ENCODE assay signal across 1 cellular context in the genomic region with DNA sequence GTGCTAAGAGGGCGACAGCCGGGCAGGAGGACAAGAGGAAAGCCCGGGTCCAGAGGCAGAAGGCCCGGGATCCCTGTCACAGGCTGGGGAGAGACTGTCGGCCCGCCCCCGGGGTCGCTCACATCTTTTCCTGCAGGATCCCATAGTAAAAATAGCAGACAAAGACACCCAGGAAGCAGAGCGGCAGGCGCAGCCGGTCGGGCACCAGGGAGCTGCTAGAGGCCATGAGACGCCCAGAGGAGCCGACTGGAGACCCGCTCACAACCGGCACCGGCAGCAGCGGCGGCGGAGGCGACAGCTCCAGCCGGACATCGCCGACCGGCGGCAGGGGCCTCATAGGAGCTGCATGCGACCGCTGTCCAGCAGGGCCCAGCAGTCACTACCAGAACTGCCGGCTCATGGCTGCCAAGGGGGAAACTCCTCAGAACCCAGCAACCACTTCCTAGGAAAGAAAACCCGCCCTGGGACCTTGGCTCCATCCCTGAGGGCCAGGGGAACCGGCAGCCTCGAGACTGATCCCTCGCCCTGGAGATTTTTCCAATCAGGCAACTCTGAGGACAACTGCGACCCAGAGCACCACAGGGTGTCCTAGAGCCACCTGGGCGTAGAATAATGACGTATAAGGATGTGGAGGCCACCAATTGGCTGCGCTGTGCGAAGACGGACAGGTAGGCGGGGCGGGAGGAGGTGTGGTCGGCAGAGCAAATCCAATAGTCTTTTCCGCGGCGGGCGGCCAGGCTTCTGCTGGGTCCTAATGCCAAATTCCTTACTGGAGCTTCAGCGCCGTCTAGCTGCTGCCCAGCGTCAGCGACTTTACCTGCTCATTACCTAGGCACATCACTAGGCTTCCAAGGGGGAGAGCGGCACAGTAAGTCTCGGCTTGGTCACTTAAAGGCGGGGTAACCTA.
TF ChIP-seq lines count a peak whose summit lies in the region.

A gene with protein sequence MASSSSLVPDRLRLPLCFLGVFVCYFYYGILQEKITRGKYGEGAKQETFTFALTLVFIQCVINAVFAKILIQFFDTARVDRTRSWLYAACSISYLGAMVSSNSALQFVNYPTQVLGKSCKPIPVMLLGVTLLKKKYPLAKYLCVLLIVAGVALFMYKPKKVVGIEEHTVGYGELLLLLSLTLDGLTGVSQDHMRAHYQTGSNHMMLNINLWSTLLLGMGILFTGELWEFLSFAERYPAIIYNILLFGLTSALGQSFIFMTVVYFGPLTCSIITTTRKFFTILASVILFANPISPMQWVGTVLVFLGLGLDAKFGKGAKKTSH (minus strand): TSS at position 357 of the 907 bp plus-strand sequence. CDS start 131 bp downstream, at position 226.

TF ChIP-seq in HEK293, 187 proteins besides CTCF, POLR2A, EP300 and RAD21 (continued from another document):
- TF ChIP-seq ZIC2 (tag by site-specific recombination; IDR thresholded peaks at IDR 0.05) (peak; percentile 91), ZNF398 (tag by site-specific recombination; IDR thresholded peaks at IDR 0.05) (no peak; the same call in 1 of the 2 replicates), ZNF202 (tag by site-specific recombination; IDR thresholded peaks at IDR 0.05; ENCODE audit: borderline replicate concordance) (no peak), BCL11A (tag by site-specific recombination; IDR thresholded peaks at IDR 0.05; ENCODE audit: low read depth) (no peak; the same call in 1 of the 2 replicates), ZNF623 (tag by site-specific recombination; IDR thresholded peaks at IDR 0.05) (no peak; the same call in 1 of the 2 replicates), ZNF366 (tag by site-specific recombination; conservative IDR thresholded peaks at IDR 0.05) (no peak), ZFP41 (tag by site-specific recombination; IDR thresholded peaks at IDR 0.05; ENCODE audit: borderline replicate concordance) (no peak), ZFP69B (tag by site-specific recombination; IDR thresholded peaks at IDR 0.05) (peak; percentile 86), ZBTB17 (tag by site-specific recombination; IDR thresholded peaks at IDR 0.05) (peak; percentile 90), HOXD13 (CRISPR knock-in tag; IDR thresholded peaks at IDR 0.05; ENCODE audit: borderline replicate concordance) (no peak), ZNF157 (tag by site-specific recombination; IDR thresholded peaks at IDR 0.05) (no peak), SP2 (tag by site-specific recombination; IDR thresholded peaks at IDR 0.05) (peak; percentile 97), ZNF248 (tag by site-specific recombination; IDR thresholded peaks at IDR 0.05) (no peak), ZNF350 (tag by site-specific recombination; IDR thresholded peaks at IDR 0.05) (no peak), ZNF16 (tag by site-specific recombination; IDR thresholded peaks at IDR 0.05; ENCODE audit: low read depth) (no peak), SALL2 (tag by site-specific recombination; IDR thresholded peaks at IDR 0.05; ENCODE audit: borderline replicate concordance) (no peak), ZNF701 (tag by site-specific recombination; IDR thresholded peaks at IDR 0.05) (no peak), ZNF677 (tag by site-specific recombination; IDR thresholded peaks at IDR 0.05) (no peak), ZNF133 (tag by site-specific recombination; IDR thresholded peaks at IDR 0.05) (no peak), ZNF394 (tag by site-specific recombination; IDR thresholded peaks at IDR 0.05; ENCODE audit: borderline replicate concordance) (peak; percentile 51; the same call in 1 of the 2 replicates), ZNF707 (tag by site-specific recombination; IDR thresholded peaks at IDR 0.05) (no peak), ZNF324 (tag by site-specific recombination; IDR thresholded peaks at IDR 0.05) (peak; percentile 89; the same call in 1 of the 2 replicates), TCF7L2 (IDR thresholded peaks at IDR 0.05; ENCODE audit: borderline replicate concordance, low read depth, low read length) (no peak), ZNF223 (tag by site-specific recombination; IDR thresholded peaks at IDR 0.05) (no peak), KLF9 (tag by site-specific recombination; IDR thresholded peaks at IDR 0.05; ENCODE audit: low read depth) (peak; percentile 97), AEBP2 (tag by site-specific recombination; IDR thresholded peaks at IDR 0.05; ENCODE audit: borderline replicate concordance) (no peak), ZNF571 (tag by site-specific recombination; IDR thresholded peaks at IDR 0.05) (no peak), ZNF658 (tag by site-specific recombination; IDR thresholded peaks at IDR 0.05) (no peak)
- TF ChIP-seq, protein P1, sequence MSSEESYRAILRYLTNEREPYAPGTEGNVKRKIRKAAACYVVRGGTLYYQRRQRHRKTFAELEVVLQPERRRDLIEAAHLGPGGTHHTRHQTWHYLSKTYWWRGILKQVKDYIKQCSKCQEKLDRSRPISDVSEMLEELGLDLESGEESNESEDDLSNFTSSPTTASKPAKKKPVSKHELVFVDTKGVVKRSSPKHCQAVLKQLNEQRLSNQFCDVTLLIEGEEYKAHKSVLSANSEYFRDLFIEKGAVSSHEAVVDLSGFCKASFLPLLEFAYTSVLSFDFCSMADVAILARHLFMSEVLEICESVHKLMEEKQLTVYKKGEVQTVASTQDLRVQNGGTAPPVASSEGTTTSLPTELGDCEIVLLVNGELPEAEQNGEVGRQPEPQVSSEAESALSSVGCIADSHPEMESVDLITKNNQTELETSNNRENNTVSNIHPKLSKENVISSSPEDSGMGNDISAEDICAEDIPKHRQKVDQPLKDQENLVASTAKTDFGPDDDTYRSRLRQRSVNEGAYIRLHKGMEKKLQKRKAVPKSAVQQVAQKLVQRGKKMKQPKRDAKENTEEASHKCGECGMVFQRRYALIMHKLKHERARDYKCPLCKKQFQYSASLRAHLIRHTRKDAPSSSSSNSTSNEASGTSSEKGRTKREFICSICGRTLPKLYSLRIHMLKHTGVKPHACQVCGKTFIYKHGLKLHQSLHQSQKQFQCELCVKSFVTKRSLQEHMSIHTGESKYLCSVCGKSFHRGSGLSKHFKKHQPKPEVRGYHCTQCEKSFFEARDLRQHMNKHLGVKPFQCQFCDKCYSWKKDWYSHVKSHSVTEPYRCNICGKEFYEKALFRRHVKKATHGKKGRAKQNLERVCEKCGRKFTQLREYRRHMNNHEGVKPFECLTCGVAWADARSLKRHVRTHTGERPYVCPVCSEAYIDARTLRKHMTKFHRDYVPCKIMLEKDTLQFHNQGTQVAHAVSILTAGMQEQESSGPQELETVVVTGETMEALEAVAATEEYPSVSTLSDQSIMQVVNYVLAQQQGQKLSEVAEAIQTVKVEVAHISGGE (tag by site-specific recombination; conservative IDR thresholded peaks at IDR 0.05; ENCODE audit: low read depth), result peak; percentile 29
- TF ChIP-seq, protein P2, sequence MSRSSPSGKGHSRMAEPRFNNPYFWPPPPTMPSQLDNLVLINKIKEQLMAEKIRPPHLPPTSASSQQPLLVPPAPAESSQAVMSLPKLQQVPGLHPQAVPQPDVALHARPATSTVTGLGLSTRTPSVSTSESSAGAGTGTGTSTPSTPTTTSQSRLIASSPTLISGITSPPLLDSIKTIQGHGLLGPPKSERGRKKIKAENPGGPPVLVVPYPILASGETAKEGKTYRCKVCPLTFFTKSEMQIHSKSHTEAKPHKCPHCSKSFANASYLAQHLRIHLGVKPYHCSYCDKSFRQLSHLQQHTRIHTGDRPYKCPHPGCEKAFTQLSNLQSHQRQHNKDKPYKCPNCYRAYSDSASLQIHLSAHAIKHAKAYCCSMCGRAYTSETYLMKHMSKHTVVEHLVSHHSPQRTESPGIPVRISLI (tag by site-specific recombination; IDR thresholded peaks at IDR 0.05), result no peak
- TF ChIP-seq, protein P3, sequence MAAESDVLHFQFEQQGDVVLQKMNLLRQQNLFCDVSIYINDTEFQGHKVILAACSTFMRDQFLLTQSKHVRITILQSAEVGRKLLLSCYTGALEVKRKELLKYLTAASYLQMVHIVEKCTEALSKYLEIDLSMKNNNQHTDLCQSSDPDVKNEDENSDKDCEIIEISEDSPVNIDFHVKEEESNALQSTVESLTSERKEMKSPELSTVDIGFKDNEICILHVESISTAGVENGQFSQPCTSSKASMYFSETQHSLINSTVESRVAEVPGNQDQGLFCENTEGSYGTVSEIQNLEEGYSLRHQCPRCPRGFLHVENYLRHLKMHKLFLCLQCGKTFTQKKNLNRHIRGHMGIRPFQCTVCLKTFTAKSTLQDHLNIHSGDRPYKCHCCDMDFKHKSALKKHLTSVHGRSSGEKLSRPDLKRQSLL (tag by site-specific recombination; IDR thresholded peaks at IDR 0.05), result peak; percentile 95
